In genomic region chr5:7877851-7878250, GRCh38 we compare ENCODE assay signal across 15 cellular contexts. TPM values are rescaled to one million over a fixed set of nuclear protein-coding genes. Genes with fewer than 3 reads are reported as not detected.
DNase-seq lines count a peak whose midpoint lies in the region; ATAC-seq and TF ChIP-seq lines count a peak whose summit lies in the region.
"Had no signal": no experiment of that assay in that cellular context is flagged by ENCODE, and none has a peak within 500 bp of the region (broad histone marks: within the 10 kb centered on the region; RNA-seq: fewer than 3 reads in every experiment).

No MANE protein-coding gene starts in this region.

- H3K4me3 Mint-ChIP-seq in activated T-cell treated with anti-CD3 and anti-CD28 coated beads, Interleukin-2, amount 50 U/mL, for 24 hours: peak overlapping the region; percentile 27
- peak overlapping the region; percentile 21 for H3K4me3 Mint-ChIP-seq in T-helper 17 cell
- peak overlapping the region; percentile 49 to 65 for H3K4me3 Mint-ChIP-seq in stimulated activated naive CD8-positive, alpha-beta T cell treated with anti-CD3 and anti-CD28 coated beads, Interleukin-15, amount 100 ng/mL, for 72 hours
- H3K4me3 Mint-ChIP-seq: IgD-negative memory B cell, type B pancreatic cell had no signal

- no peaks in the 10 kb centered on the region for H3K27me3 Mint-ChIP-seq in activated T-cell treated with anti-CD3 and anti-CD28 coated beads, Interleukin-2, amount 50 U/mL, for 24 hours
- H3K27me3 Mint-ChIP-seq in T-helper 17 cell: no peaks in the 10 kb centered on the region
- H3K27me3 Mint-ChIP-seq in stimulated activated naive CD8-positive, alpha-beta T cell treated with anti-CD3 and anti-CD28 coated beads, Interleukin-15, amount 100 ng/mL, for 72 hours: no peaks in the 10 kb centered on the region
- H3K27me3 Mint-ChIP-seq: IgD-negative memory B cell, type B pancreatic cell had no signal

- intact Hi-C loops in dorsolateral prefrontal cortex (cut with DNase I): no loop called here

- peak overlapping the region; percentile 87 for H3K27ac Mint-ChIP-seq in activated T-cell treated with anti-CD3 and anti-CD28 coated beads, Interleukin-2, amount 50 U/mL, for 24 hours
- H3K27ac Mint-ChIP-seq in T-helper 17 cell: peak overlapping the region; percentile 85
- peak overlapping the region; percentile 89 to 93 for H3K27ac Mint-ChIP-seq in stimulated activated naive CD8-positive, alpha-beta T cell treated with anti-CD3 and anti-CD28 coated beads, Interleukin-15, amount 100 ng/mL, for 72 hours
- H3K27ac Mint-ChIP-seq: IgD-negative memory B cell, type B pancreatic cell had no signal

- H3K4me3 ChIP-seq in dorsolateral prefrontal cortex: peak overlapping the region in 1 of 59 donors; percentile 1
- H3K4me3 ChIP-seq: gastroesophageal sphincter had no signal

- no peak for DNase-seq in activated T-cell treated with anti-CD3 and anti-CD28 coated beads, Interleukin-2, amount 50 U/mL, for 24 hours
- DNase-seq in activated T-cell treated with anti-CD3 and anti-CD28 coated beads, Interleukin-2, amount 50 U/mL, for 1 hour: no peak
- DNase-seq in T-helper 17 cell: no peak
- DNase-seq in dorsolateral prefrontal cortex: no peak
- DNase-seq in stimulated activated naive CD8-positive, alpha-beta T cell treated with anti-CD3 and anti-CD28 coated beads, Interleukin-15, amount 100 ng/mL, for 72 hours: no peak
- no peak for DNase-seq in NCI-H187 treated with DMSO at 0.1 percent for 48 hours (lab: John Stamatoyannopoulos, UW)
- DNase-seq: activated CD4-positive, CD25-positive, alpha-beta regulatory T cell treated with anti-CD3 and anti-CD28 coated beads, Interleukin-2, amount 50 U/mL, for 72 hours; activated gamma-delta T cell; kidney; NCI-H2081 treated with DMSO at 0.1 percent for 48 hours had no signal

- H3K27me3 ChIP-seq in dorsolateral prefrontal cortex: no peaks in the 10 kb centered on the region
- H3K27me3 ChIP-seq: gastroesophageal sphincter had no signal

- peaks cover 75% of the 10 kb centered on the region for H3K4me1 Mint-ChIP-seq in activated T-cell treated with anti-CD3 and anti-CD28 coated beads, Interleukin-2, amount 50 U/mL, for 24 hours (ENCODE audit: low read depth)
- H3K4me1 Mint-ChIP-seq in T-helper 17 cell: peaks cover 49% of the 10 kb centered on the region
- peaks cover 79% of the 10 kb centered on the region for H3K4me1 Mint-ChIP-seq in stimulated activated naive CD8-positive, alpha-beta T cell treated with anti-CD3 and anti-CD28 coated beads, Interleukin-15, amount 100 ng/mL, for 72 hours

- H3K9me3 Mint-ChIP-seq in activated T-cell treated with anti-CD3 and anti-CD28 coated beads, Interleukin-2, amount 50 U/mL, for 24 hours: no peaks in the 10 kb centered on the region
- H3K9me3 Mint-ChIP-seq in stimulated activated naive CD8-positive, alpha-beta T cell treated with anti-CD3 and anti-CD28 coated beads, Interleukin-15, amount 100 ng/mL, for 72 hours: no peaks in the 10 kb centered on the region
- H3K9me3 Mint-ChIP-seq: IgD-negative memory B cell, type B pancreatic cell had no signal

- H3K27ac ChIP-seq in dorsolateral prefrontal cortex: peak overlapping the region in 54 of 59 donors; percentile 1 to 99 (median 72)
- H3K27ac ChIP-seq: gastroesophageal sphincter had no signal

- H3K9me3 ChIP-seq in T-helper 17 cell (ENCODE audit: control insufficient read depth, low read length, poor library complexity, severe bottlenecking): no peaks in the 10 kb centered on the region
- H3K9me3 ChIP-seq: gastroesophageal sphincter had no signal

- ATAC-seq in T-helper 17 cell (no peak), GM18502 (IDR thresholded peaks at IDR 0.05; ENCODE audit: poor library complexity, unreplicated experiment) (no peak), GM19328 (IDR thresholded peaks at IDR 0.05; ENCODE audit: unreplicated experiment) (no peak)
- ATAC-seq in stimulated activated naive CD8-positive, alpha-beta T cell treated with anti-CD3 and anti-CD28 coated beads, Interleukin-15, amount 100 ng/mL, for 72 hours: no peak
- ATAC-seq: gastroesophageal sphincter had no signal

- peaks cover 99% of the 10 kb centered on the region for H3K36me3 Mint-ChIP-seq in activated T-cell treated with anti-CD3 and anti-CD28 coated beads, Interleukin-2, amount 50 U/mL, for 24 hours (ENCODE audit: low read depth)
- peaks cover 20% of the 10 kb centered on the region for H3K36me3 Mint-ChIP-seq in T-helper 17 cell (ENCODE audit: low read depth)

- TF ChIP-seq CTCF in dorsolateral prefrontal cortex (IDR thresholded peaks at IDR 0.05 in 54 of 56, conservative IDR thresholded peaks at IDR 0.05 in 2 of 56; ENCODE audit: low read depth in 1 of 56, partially characterized antibody in 56 of 56): no peak

RNA-seq across cellular contexts. Expression of gene MTRR, which starts 8.9 kb away (rescaled TPM):
- total RNA-seq in T-helper 17 cell (100 to 1,000 TPM; 101 to 106 TPM), dorsolateral prefrontal cortex (100 to 1,000 TPM in 1 of 120 experiments, 10 to 100 TPM in 119; 42.8 to 132 (median 64.0) TPM)

RNA-seq across cellular contexts. Expression of gene FASTKD3, which starts 9.0 kb away (rescaled TPM):
- total RNA-seq in T-helper 17 cell (1 to 10 TPM; 4.9 to 5.5 TPM), dorsolateral prefrontal cortex (10 to 100 TPM in 65 of 120 experiments, 1 to 10 TPM in 55; 4.4 to 16.7 (median 10.2) TPM)

RNA-seq across cellular contexts. Expression of gene CFAP90, which starts 26.9 kb away (rescaled TPM):
- total RNA-seq in T-helper 17 cell (not detected), dorsolateral prefrontal cortex (10 to 100 TPM in 10 of 120 experiments, 1 to 10 TPM in 110; 2.5 to 20.4 (median 6.8) TPM)
